ENCODE assay signal across 8 cellular contexts in genomic region chr10:103069453-103070331, GRCh38.
DNase-seq lines count a peak whose midpoint lies in the region; ATAC-seq and TF ChIP-seq lines count a peak whose summit lies in the region.

No MANE protein-coding gene starts in this region.

- H3K36me3 ChIP-seq in CD4-positive, CD25-positive, alpha-beta regulatory T cell (ENCODE audit: control insufficient read depth, insufficient read depth, low read length): no peaks in the 10 kb centered on the region
- H3K36me3 ChIP-seq in ascending aorta: peaks cover 0 to 15% of the 10 kb centered on the region in 2 donors

- peak; percentile 56 to 79 (median 72) for DNase-seq in CD4-positive, CD25-positive, alpha-beta regulatory T cell
- peak; percentile 59 for DNase-seq in Jurkat, Clone E6-1 (ENCODE audit: low read depth, low spot score)
- peak in 1 of 2 donors; percentile 82 for DNase-seq in ascending aorta (ENCODE audit: low spot score in 2 of 2)
- DNase-seq in iPS-NIHi11 (ENCODE audit: low spot score): peak; percentile 81
- peak; percentile 38 to 51 for DNase-seq in stimulated activated CD4-positive, alpha-beta T cell treated with anti-CD3 and anti-CD28 coated beads, Interleukin-15, amount 100 ng/mL, for 1 hour (ENCODE audit: low read depth in 1 of 2, low spot score in 1 of 2)

- H3K4me1 ChIP-seq in CD4-positive, CD25-positive, alpha-beta regulatory T cell (ENCODE audit: control insufficient read depth, insufficient read depth, low read length, poor library complexity, severe bottlenecking): peaks cover 15% of the 10 kb centered on the region
- no peaks in the 10 kb centered on the region for H3K4me1 ChIP-seq in ascending aorta

- TF ChIP-seq CTCF in ascending aorta (IDR thresholded peaks at IDR 0.05): peak; percentile 66 to 80 (median 75)

- peak; percentile 72 to 81 for ATAC-seq in CD4-positive, CD25-positive, alpha-beta regulatory T cell (ENCODE audit: low read depth in 2 of 2)
- peak; percentile 53 for ATAC-seq in GM19324 (IDR thresholded peaks at IDR 0.05; ENCODE audit: low FRiP score, unreplicated experiment)
- ATAC-seq in GM19035 (IDR thresholded peaks at IDR 0.05; ENCODE audit: unreplicated experiment): no peak

- no peak overlapping the region for H3K4me3 ChIP-seq in CD4-positive, CD25-positive, alpha-beta regulatory T cell (ENCODE audit: low read depth, low read length)
- no peak overlapping the region for H3K4me3 ChIP-seq in Jurkat, Clone E6-1 (ENCODE audit: low read length)
- no peak overlapping the region for H3K4me3 ChIP-seq in ascending aorta

- H3K4me1 Mint-ChIP-seq in CD4-positive, CD25-positive, alpha-beta regulatory T cell: peaks cover 13 to 23% (median 17%) of the 10 kb centered on the region in 4 donors
- H3K4me1 Mint-ChIP-seq in T-helper 1 cell treated with Interleukin-12 subunit alpha and Interleukin-12 subunit beta and Interleukin-4 antibody, amounts not matched to agents 30 μg/mL and 1 μg/mL, for 36 hours (ENCODE audit: low read depth): peaks cover 26% of the 10 kb centered on the region

- no peaks in the 10 kb centered on the region for H3K27me3 ChIP-seq in CD4-positive, CD25-positive, alpha-beta regulatory T cell (ENCODE audit: control insufficient read depth, insufficient read depth, low read length)
- H3K27me3 ChIP-seq in ascending aorta: no peaks in the 10 kb centered on the region

- H3K27ac Mint-ChIP-seq in CD4-positive, CD25-positive, alpha-beta regulatory T cell: peak overlapping the region; percentile 38 to 72 (median 60)
- H3K27ac Mint-ChIP-seq in T-helper 1 cell treated with Interleukin-12 subunit alpha and Interleukin-12 subunit beta and Interleukin-4 antibody, amounts not matched to agents 30 μg/mL and 1 μg/mL, for 36 hours: peak overlapping the region; percentile 68

- H3K9me3 ChIP-seq in CD4-positive, CD25-positive, alpha-beta regulatory T cell (ENCODE audit: control insufficient read depth in 2 of 2, low read length in 2 of 2): no peaks in the 10 kb centered on the region
- no peaks in the 10 kb centered on the region for H3K9me3 ChIP-seq in ascending aorta

- H3K9me3 Mint-ChIP-seq in CD4-positive, CD25-positive, alpha-beta regulatory T cell: no peaks in the 10 kb centered on the region
- no peaks in the 10 kb centered on the region for H3K9me3 Mint-ChIP-seq in T-helper 1 cell treated with Interleukin-12 subunit alpha and Interleukin-12 subunit beta and Interleukin-4 antibody, amounts not matched to agents 30 μg/mL and 1 μg/mL, for 36 hours

- no peaks in the 10 kb centered on the region for H3K27me3 Mint-ChIP-seq in CD4-positive, CD25-positive, alpha-beta regulatory T cell
- H3K27me3 Mint-ChIP-seq in T-helper 1 cell treated with Interleukin-12 subunit alpha and Interleukin-12 subunit beta and Interleukin-4 antibody, amounts not matched to agents 30 μg/mL and 1 μg/mL, for 36 hours (ENCODE audit: low read depth): no peaks in the 10 kb centered on the region

- H3K27ac ChIP-seq in CD4-positive, CD25-positive, alpha-beta regulatory T cell (ENCODE audit: insufficient read depth, low read length, poor library complexity, severe bottlenecking): no peak overlapping the region
- peak overlapping the region in 1 of 2 donors; percentile 47 for H3K27ac ChIP-seq in ascending aorta

- intact Hi-C loops in ascending aorta (cut with DNase I): loop anchor here (1.0 to 5.0 kb wide), 4 partner anchors 152 to 342 kb away; partner anchors contain the start of genes CYP17A1 and RPEL1

- no peak overlapping the region for H3K4me3 Mint-ChIP-seq in CD4-positive, CD25-positive, alpha-beta regulatory T cell
- H3K4me3 Mint-ChIP-seq in T-helper 1 cell treated with Interleukin-12 subunit alpha and Interleukin-12 subunit beta and Interleukin-4 antibody, amounts not matched to agents 30 μg/mL and 1 μg/mL, for 36 hours: peak overlapping the region; percentile 51

- peaks cover 30% of the 10 kb centered on the region for H3K36me3 Mint-ChIP-seq in CD4-positive, CD25-positive, alpha-beta regulatory T cell
- H3K36me3 Mint-ChIP-seq in T-helper 1 cell treated with Interleukin-12 subunit alpha and Interleukin-12 subunit beta and Interleukin-4 antibody, amounts not matched to agents 30 μg/mL and 1 μg/mL, for 36 hours (ENCODE audit: low read depth): peaks cover 1% of the 10 kb centered on the region
